ENCODE assay signal across 33 cellular contexts in the genomic region with DNA sequence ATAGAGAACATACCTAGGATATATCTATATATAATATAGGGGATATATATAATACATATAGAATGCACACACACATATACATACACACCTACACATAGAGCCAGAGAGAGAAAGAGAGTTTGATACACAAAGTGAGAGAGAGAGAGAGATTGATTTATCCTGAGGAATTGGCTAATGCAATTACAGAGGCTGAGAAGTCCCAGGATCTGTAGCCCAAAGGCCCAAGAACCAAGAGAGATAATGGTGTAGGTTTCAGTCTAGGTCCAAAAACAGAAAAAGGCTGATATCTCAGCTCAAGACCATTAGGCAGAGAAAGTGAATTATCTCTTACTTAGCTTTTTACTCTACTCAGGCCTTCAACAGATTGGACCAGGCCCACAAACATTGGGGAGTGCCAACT.
DNase-seq lines count a peak whose midpoint lies in the region; ATAC-seq and TF ChIP-seq lines count a peak whose summit lies in the region.
"Had no signal": no experiment of that assay in that cellular context is flagged by ENCODE, and none has a peak within 500 bp of the region (broad histone marks: within the 10 kb centered on the region; RNA-seq: fewer than 3 reads in every experiment).

No MANE protein-coding gene starts in this region.

- no peak for TF ChIP-seq CTCF in left ventricle myocardium inferior (IDR thresholded peaks at IDR 0.05; ENCODE audit: borderline replicate concordance)
- TF ChIP-seq CTCF in nephron (IDR thresholded peaks at IDR 0.05; ENCODE audit: unreplicated experiment in 3 of 3), result no peak
- TF ChIP-seq CTCF in foreskin fibroblast (IDR thresholded peaks at IDR 0.05; ENCODE audit: low read depth, low read length), result no peak

- no peak overlapping the region for H3K4me3 ChIP-seq in left ventricle myocardium inferior
- H3K4me3 ChIP-seq in right cardiac atrium (ENCODE audit: low read length), result no peak overlapping the region
- no peak overlapping the region for H3K4me3 ChIP-seq in foreskin fibroblast (ENCODE audit: low read depth in 1 of 2, low read length in 2 of 2)
- H3K4me3 ChIP-seq: A549; BLaER1; BLaER1 treated with 17β-estradiol and CSF1 and Interleukin-3, amounts not matched to agents 10 nM and 100 nM had no signal

- no peak overlapping the region for H3K4me3 Mint-ChIP-seq in nephron
- H3K4me3 Mint-ChIP-seq: B cell; CD14-positive monocyte; CD4-positive, alpha-beta memory T cell; CD4-positive, alpha-beta T cell; CD4-positive, CD25-positive, alpha-beta regulatory T cell; CD8-positive, alpha-beta memory T cell; CD8-positive, alpha-beta T cell had no signal

- intact Hi-C loops in left ventricle myocardium inferior (cut with micrococcal nuclease), result no loop called here
- intact Hi-C loops in right cardiac atrium (cut with DNase I), result no loop called here

- H3K27ac ChIP-seq in left ventricle myocardium inferior (replicated peaks) (peak overlapping the region; percentile 67), right cardiac atrium (ENCODE audit: low read length) (no peak overlapping the region)
- H3K27ac ChIP-seq: 22Rv1; A549; BLaER1; BLaER1 treated with 17β-estradiol and CSF1 and Interleukin-3, amounts not matched to agents 10 nM and 100 nM; C4-2B had no signal

- H3K4me1 ChIP-seq in left ventricle myocardium inferior (peaks cover 36% of the 10 kb centered on the region), right cardiac atrium (ENCODE audit: control insufficient read depth, insufficient read depth, low read length) (no peaks in the 10 kb centered on the region)
- H3K4me1 ChIP-seq: A549; BE2C; BLaER1; BLaER1 treated with 17β-estradiol and CSF1 and Interleukin-3, amounts not matched to agents 10 nM and 100 nM; Caco-2 had no signal

- ATAC-seq in right cardiac atrium (no peak), HG03439 (IDR thresholded peaks at IDR 0.05; ENCODE audit: unreplicated experiment) (no peak)
- ATAC-seq: A549; CD8-positive, alpha-beta T cell had no signal

- peak overlapping the region in 2 of 3 experiments; percentile 73 to 79 for H3K27ac Mint-ChIP-seq in nephron
- H3K27ac Mint-ChIP-seq: B cell; CD14-positive monocyte; CD4-positive, alpha-beta memory T cell; CD4-positive, alpha-beta T cell; CD4-positive, CD25-positive, alpha-beta regulatory T cell; CD8-positive, alpha-beta memory T cell; CD8-positive, alpha-beta T cell had no signal

- H3K27me3 Mint-ChIP-seq in nephron (ENCODE audit: low read depth), result no peaks in the 10 kb centered on the region
- H3K27me3 Mint-ChIP-seq: B cell; CD4-positive, alpha-beta memory T cell; CD4-positive, alpha-beta T cell; CD4-positive, CD25-positive, alpha-beta regulatory T cell had no signal

- DNase-seq in left ventricle myocardium inferior, result no peak
- no peak for DNase-seq in right cardiac atrium
- DNase-seq in SK-N-DZ (ENCODE audit: low spot score), result peak; percentile 92
- DNase-seq in foreskin fibroblast, result no peak
- DNase-seq: 8988T; ACHN; AML-193; BE2C; C1 segment of cervical spinal cord; Caco-2; Calu3; CD4-positive, alpha-beta memory T cell; CD4-positive, alpha-beta T cell; CD4-positive, CD25-positive, alpha-beta regulatory T cell; CD8-positive, alpha-beta memory T cell; CD8-positive, alpha-beta T cell; COR-L47; DMS 273 treated with DMSO at 0.1 percent for 48 hours; DMS153; DMS53; DMS79; DMS79 treated with DMSO at 0.1 percent for 48 hours; DND-41; EL had no signal

- H3K36me3 ChIP-seq in left ventricle myocardium inferior, result no peaks in the 10 kb centered on the region
- H3K36me3 ChIP-seq: BE2C; BLaER1; BLaER1 treated with 17β-estradiol and CSF1 and Interleukin-3, amounts not matched to agents 10 nM and 100 nM had no signal

- H3K27me3 ChIP-seq in left ventricle myocardium inferior (ENCODE audit: low read depth) (no peaks in the 10 kb centered on the region), right cardiac atrium (ENCODE audit: control insufficient read depth, insufficient read depth) (no peaks in the 10 kb centered on the region)
- H3K27me3 ChIP-seq: BE2C; BLaER1; BLaER1 treated with 17β-estradiol and CSF1 and Interleukin-3, amounts not matched to agents 10 nM and 100 nM had no signal

- H3K9me3 ChIP-seq in left ventricle myocardium inferior (replicated peaks) (no peaks in the 10 kb centered on the region), right cardiac atrium (ENCODE audit: control insufficient read depth, low read length) (no peaks in the 10 kb centered on the region)
- H3K9me3 ChIP-seq: A549; BE2C; BLaER1; BLaER1 treated with 17β-estradiol and CSF1 and Interleukin-3, amounts not matched to agents 10 nM and 100 nM; Caco-2 had no signal

- no peaks in the 10 kb centered on the region for H3K36me3 Mint-ChIP-seq in nephron (ENCODE audit: low read depth)
- H3K36me3 Mint-ChIP-seq: CD14-positive monocyte; CD4-positive, alpha-beta memory T cell; CD4-positive, CD25-positive, alpha-beta regulatory T cell; CD8-positive, alpha-beta memory T cell; CD8-positive, alpha-beta T cell had no signal

- H3K9me3 Mint-ChIP-seq in nephron, result no peaks in the 10 kb centered on the region
- H3K9me3 Mint-ChIP-seq: CD4-positive, alpha-beta T cell; CD8-positive, alpha-beta T cell had no signal

- H3K4me1 Mint-ChIP-seq in nephron, result peaks cover 38% of the 10 kb centered on the region
- H3K4me1 Mint-ChIP-seq: B cell; CD14-positive monocyte; CD4-positive, alpha-beta memory T cell; CD4-positive, CD25-positive, alpha-beta regulatory T cell; CD8-positive, alpha-beta memory T cell had no signal
